In the genomic region with DNA sequence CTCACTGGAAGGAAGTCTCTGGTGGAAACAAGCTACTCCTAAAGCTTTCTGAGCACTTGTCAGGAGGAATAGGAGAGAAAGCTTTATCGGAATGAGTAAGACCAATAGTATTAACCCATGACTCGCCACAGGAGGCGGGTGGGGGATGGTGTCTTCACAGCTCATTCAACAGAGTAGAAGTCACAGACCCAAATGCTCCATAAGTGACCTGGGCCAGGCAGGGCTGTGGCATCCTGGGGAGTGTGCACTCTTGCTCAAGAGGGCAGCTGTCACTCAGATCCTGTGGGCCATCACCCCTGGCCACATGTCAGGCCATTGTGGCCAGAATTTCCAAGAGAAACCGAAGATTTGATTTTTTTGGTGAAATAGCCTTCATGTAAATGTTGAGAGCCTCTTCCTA, we compare ENCODE assay signal across 21 cellular contexts.
DNase-seq lines count a peak whose midpoint lies in the region; ATAC-seq and TF ChIP-seq lines count a peak whose summit lies in the region.
"Had no signal": no experiment of that assay in that cellular context is flagged by ENCODE, and none has a peak within 500 bp of the region (broad histone marks: within the 10 kb centered on the region; RNA-seq: fewer than 3 reads in every experiment).

No MANE protein-coding gene starts in this region.

- no peak for TF ChIP-seq CTCF in endodermal cell (conservative IDR thresholded peaks at IDR 0.05)
- TF ChIP-seq CTCF in glutamatergic neuron (IDR thresholded peaks at IDR 0.05; ENCODE audit: partially characterized antibody, unreplicated experiment): no peak

- peak; percentile 23 for DNase-seq in H7
- DNase-seq in MV-4-11 (lab: John Stamatoyannopoulos, UW): peak; percentile 15
- DNase-seq in endodermal cell: peak; percentile 57
- DNase-seq in mucosa of gallbladder (ENCODE audit: low spot score): peak; percentile 7
- DNase-seq in glutamatergic neuron: no peak
- no peak for DNase-seq in COR-L47 (lab: John Stamatoyannopoulos, UW)
- DNase-seq: CD4-positive, alpha-beta memory T cell; DMS79 treated with DMSO at 0.1 percent for 48 hours; GF-D8; IMR-90; KG1; MG63; NCI-H1417; NCI-H1694; NCI-H2029 treated with DMSO at 0.1 percent for 48 hours; NCI-H2227 treated with DMSO at 0.1 percent for 48 hours; NCI-H526 treated with DMSO at 0.1 percent for 48 hours; SIG-M5 had no signal

- H3K36me3 ChIP-seq in H7 (replicated peaks; ENCODE audit: control insufficient read depth, insufficient read depth, low read length) (no peaks in the 10 kb centered on the region), endodermal cell (ENCODE audit: control insufficient read depth, insufficient read depth, low read length) (no peaks in the 10 kb centered on the region)
- H3K36me3 ChIP-seq: MG63 had no signal

- H3K9ac ChIP-seq in endodermal cell (ENCODE audit: extremely low read depth, low read length, poor library complexity, severe bottlenecking): no peak overlapping the region

- peaks cover 4% of the 10 kb centered on the region for H3K27me3 Mint-ChIP-seq in endodermal cell (ENCODE audit: insufficient read depth)
- peaks cover 3% of the 10 kb centered on the region for H3K27me3 Mint-ChIP-seq in glutamatergic neuron (ENCODE audit: unreplicated experiment)

- peaks cover 7% of the 10 kb centered on the region for H3K9me3 ChIP-seq in endodermal cell (ENCODE audit: control insufficient read depth, low read length)
- H3K9me3 ChIP-seq: MG63 had no signal

- H3K9me3 Mint-ChIP-seq in endodermal cell (no peaks in the 10 kb centered on the region), glutamatergic neuron (ENCODE audit: unreplicated experiment) (peaks cover 11% of the 10 kb centered on the region)

- H3K4me3 Mint-ChIP-seq in endodermal cell (no peak overlapping the region), glutamatergic neuron (ENCODE audit: unreplicated experiment) (no peak overlapping the region)
- H3K4me3 Mint-ChIP-seq: CD4-positive, alpha-beta memory T cell had no signal

- H3K27ac Mint-ChIP-seq in endodermal cell (no peak overlapping the region), glutamatergic neuron (ENCODE audit: unreplicated experiment) (no peak overlapping the region)
- H3K27ac Mint-ChIP-seq: CD4-positive, alpha-beta memory T cell had no signal

- H3K36me3 Mint-ChIP-seq in endodermal cell (ENCODE audit: low read depth) (no peaks in the 10 kb centered on the region), glutamatergic neuron (ENCODE audit: unreplicated experiment) (peaks cover 10% of the 10 kb centered on the region)
- H3K36me3 Mint-ChIP-seq: CD4-positive, alpha-beta memory T cell had no signal

- H3K4me3 ChIP-seq in H7 (ENCODE audit: insufficient read depth, low read depth, low read length): no peak overlapping the region
- H3K4me3 ChIP-seq in endodermal cell (ENCODE audit: low read length): no peak overlapping the region
- H3K4me3 ChIP-seq: MG63, SK-N-MC had no signal

- ATAC-seq in GM21619 (IDR thresholded peaks at IDR 0.05; ENCODE audit: unreplicated experiment): no peak

- peaks cover 4% of the 10 kb centered on the region for H3K4me1 Mint-ChIP-seq in endodermal cell
- peaks cover 27% of the 10 kb centered on the region for H3K4me1 Mint-ChIP-seq in glutamatergic neuron (ENCODE audit: low read depth, unreplicated experiment)
- H3K4me1 Mint-ChIP-seq: CD4-positive, alpha-beta memory T cell had no signal

- H3K27ac ChIP-seq in endodermal cell (ENCODE audit: low read depth, low read length): no peak overlapping the region
- H3K27ac ChIP-seq: RWPE1, SK-N-MC had no signal

- H3K27me3 ChIP-seq in H7 (ENCODE audit: control insufficient read depth, insufficient read depth, low read length): no peaks in the 10 kb centered on the region
- H3K27me3 ChIP-seq in endodermal cell (ENCODE audit: control insufficient read depth, insufficient read depth, low read length, poor library complexity, severe bottlenecking): no peaks in the 10 kb centered on the region
- H3K27me3 ChIP-seq: MG63 had no signal

- 87 to 90% methylated on average over 4 of the region's 4 CpGs for WGBS in endodermal cell (ENCODE audit: insufficient coverage in 1 of 2, insufficient read length in 1 of 2), 2 experiments

- no peaks in the 10 kb centered on the region for H3K4me1 ChIP-seq in endodermal cell (ENCODE audit: control insufficient read depth, insufficient read depth, low read length)

Comparison
In these comparisons a context has a peak if more than half of its experiments do, and no peak if none do; other contexts are left out.
1. DNase-seq: peak in H7 (single experiment), MV-4-11 (single experiment), endodermal cell (single experiment) and mucosa of gallbladder (single experiment); none in glutamatergic neuron (single experiment) and COR-L47 (single experiment).